Comparison of ENCODE assay signal across 29 cellular contexts in genomic region chr12:78143717-78144116, GRCh38.
"Had no signal": no experiment of that assay in that cellular context is flagged by ENCODE, and none has a peak within 500 bp of the region (broad histone marks: within the 10 kb centered on the region; RNA-seq: fewer than 3 reads in every experiment).

No MANE protein-coding gene starts in this region.

- H3K27me3 ChIP-seq: adrenal gland, breast epithelium, cardiac muscle cell, colonic mucosa, esophagus squamous epithelium, gastroesophageal sphincter, heart right ventricle, hepatocyte had no signal

- H3K27ac ChIP-seq: adrenal gland, breast epithelium, cardiac muscle cell, colonic mucosa, epithelial cell of prostate, esophagus squamous epithelium, gastroesophageal sphincter, heart right ventricle, hepatocyte had no signal

- H3K4me3 ChIP-seq: adrenal gland, breast epithelium, cardiac muscle cell, colonic mucosa, esophagus squamous epithelium, gastroesophageal sphincter, heart right ventricle, hepatocyte had no signal

- DNase-seq: activated CD4-positive, alpha-beta memory T cell treated with anti-CD3 and anti-CD28 coated beads for 36 hours; activated CD4-positive, alpha-beta T cell treated with anti-CD3 and anti-CD28 coated beads for 36 hours; activated CD4-positive, alpha-beta T cell treated with anti-CD3 and anti-CD28 coated beads, Interleukin-2, amount 10 ng/mL, durations not matched to agents 24 days and 14 days; activated CD4-positive, CD25-positive, alpha-beta regulatory T cell; activated CD4-positive, CD25-positive, alpha-beta regulatory T cell treated with anti-CD3 and anti-CD28 coated beads, Interleukin-2, amount 50 U/mL, for 72 hours; activated CD8-positive, alpha-beta memory T cell treated with anti-CD3 and anti-CD28 coated beads, Interleukin-2, amount 10 ng/mL, durations not matched to agents 7 days and 5 days; activated CD8-positive, alpha-beta memory T cell treated with anti-CD3 and anti-CD28 coated beads, Interleukin-2, amount 50 U/mL, for 4 hours; activated CD8-positive, alpha-beta T cell treated with anti-CD3 and anti-CD28 coated beads, Interleukin-2, amount 10 ng/mL, durations not matched to agents 7 days and 5 days; activated effector memory CD4-positive, alpha-beta T cell treated with anti-CD3 and anti-CD28 coated beads, Interleukin-2, amount 50 U/mL, for 16 hours; activated naive CD4-positive, alpha-beta T cell treated with anti-CD3 and anti-CD28 coated beads for 36 hours; activated naive CD8-positive, alpha-beta T cell treated with anti-CD3 and anti-CD28 coated beads for 36 hours; activated naive CD8-positive, alpha-beta T cell treated with anti-CD3 and anti-CD28 coated beads, Interleukin-2, amount 50 U/mL, for 24 hours; activated T-cell treated with anti-CD3 and anti-CD28 coated beads, Interleukin-2, amount 50 U/mL, for 1 hour; activated T-cell treated with anti-CD3 and anti-CD28 coated beads, Interleukin-2, amount 50 U/mL, for 48 hours; adrenal gland; amygdala; aorta; central memory CD4-positive, alpha-beta T cell; cerebellar nuclear complex; colonic mucosa; effector CD8-positive, alpha-beta T cell; esophagus squamous epithelium; foreskin melanocyte; heart right ventricle had no signal

- H3K36me3 ChIP-seq: breast epithelium, cardiac muscle cell, colonic mucosa, esophagus squamous epithelium, gastroesophageal sphincter had no signal

- H3K9me3 ChIP-seq: adrenal gland, breast epithelium, colonic mucosa, esophagus squamous epithelium, gastroesophageal sphincter, heart right ventricle had no signal

- H3K4me2 ChIP-seq: hepatocyte had no signal

- ATAC-seq: activated CD4-positive, alpha-beta T cell treated with anti-CD3 and anti-CD28 coated beads for 36 hours; activated CD8-positive, alpha-beta memory T cell treated with anti-CD3 and anti-CD28 coated beads, Interleukin-2, amount 10 ng/mL, durations not matched to agents 7 days and 5 days; activated CD8-positive, alpha-beta T cell treated with anti-CD3 and anti-CD28 coated beads, Interleukin-2, amount 10 ng/mL, durations not matched to agents 7 days and 5 days; activated naive CD8-positive, alpha-beta T cell treated with anti-CD3 and anti-CD28 coated beads, Interleukin-2, amount 50 U/mL, for 24 hours; gastroesophageal sphincter had no signal

- H3K79me2 ChIP-seq: hepatocyte had no signal

- H3K4me1 ChIP-seq: adrenal gland, breast epithelium, colonic mucosa, esophagus squamous epithelium, gastroesophageal sphincter had no signal

- H2AFZ ChIP-seq: hepatocyte had no signal
